In the genomic region with DNA sequence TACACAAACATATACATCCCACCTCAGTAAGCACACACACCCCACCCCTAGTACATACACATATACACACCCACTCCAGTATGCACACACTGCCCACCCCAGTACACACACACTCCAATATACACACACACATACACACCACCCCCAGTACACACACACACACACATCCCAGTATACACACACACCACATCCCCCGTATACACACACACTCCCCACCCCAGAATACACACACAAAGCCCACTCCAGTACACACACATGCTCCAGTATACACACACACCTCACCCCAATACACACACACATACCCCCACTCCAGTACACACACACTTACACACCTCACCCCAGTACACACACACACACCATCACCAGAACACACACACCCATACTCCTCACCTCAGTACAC, we compare ENCODE assay signal across 1 cellular context.
TF ChIP-seq lines count a peak whose summit lies in the region.

No MANE protein-coding gene starts in this region.

TF ChIP-seq in H1, 55 proteins besides CTCF, POLR2A, EP300 and RAD21:
- TF ChIP-seq SUZ12 (IDR thresholded peaks at IDR 0.05; ENCODE audit: low read length) (no peak), RBBP5 (IDR thresholded peaks at IDR 0.05; ENCODE audit: borderline replicate concordance, low read depth, low read length) (no peak), RFX5 (IDR thresholded peaks at IDR 0.05; ENCODE audit: borderline replicate concordance, low read depth, low read length) (no peak), BRCA1 (IDR thresholded peaks at IDR 0.05; ENCODE audit: low read depth, low read length) (no peak), PHF8 (conservative IDR thresholded peaks at IDR 0.05; ENCODE audit: low read depth, low read length) (no peak), CBX5 (IDR thresholded peaks at IDR 0.05; ENCODE audit: low read depth, low read length) (no peak), SIN3A (conservative IDR thresholded peaks at IDR 0.05 in 1 of 2, IDR thresholded peaks at IDR 0.05 in 1 of 2; ENCODE audit: low read depth in 1 of 2, low read length in 2 of 2) (no peak), TAF7 (optimal IDR thresholded peaks at IDR 0.05; ENCODE audit: borderline replicate concordance, low read depth, low read length) (no peak), SP4 (IDR thresholded peaks at IDR 0.05; ENCODE audit: low read length) (no peak), RXRA (IDR thresholded peaks at IDR 0.05; ENCODE audit: insufficient read depth, low read depth, low read length) (no peak), ZNF274 (IDR thresholded peaks at IDR 0.05; ENCODE audit: borderline replicate concordance, extremely low read depth, low read length) (no peak), CHD2 (IDR thresholded peaks at IDR 0.05; ENCODE audit: low read length) (no peak), BACH1 (IDR thresholded peaks at IDR 0.05; ENCODE audit: low read length) (no peak), HDAC2 (IDR thresholded peaks at IDR 0.05; ENCODE audit: borderline replicate concordance in 1 of 2, low read depth in 2 of 2, low read length in 2 of 2) (no peak), TEAD4 (IDR thresholded peaks at IDR 0.05; ENCODE audit: low read depth, low read length) (no peak)
- TF ChIP-seq, protein P1, sequence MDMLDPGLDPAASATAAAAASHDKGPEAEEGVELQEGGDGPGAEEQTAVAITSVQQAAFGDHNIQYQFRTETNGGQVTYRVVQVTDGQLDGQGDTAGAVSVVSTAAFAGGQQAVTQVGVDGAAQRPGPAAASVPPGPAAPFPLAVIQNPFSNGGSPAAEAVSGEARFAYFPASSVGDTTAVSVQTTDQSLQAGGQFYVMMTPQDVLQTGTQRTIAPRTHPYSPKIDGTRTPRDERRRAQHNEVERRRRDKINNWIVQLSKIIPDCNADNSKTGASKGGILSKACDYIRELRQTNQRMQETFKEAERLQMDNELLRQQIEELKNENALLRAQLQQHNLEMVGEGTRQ (IDR thresholded peaks at IDR 0.05; ENCODE audit: low read length) = no peak
- TF ChIP-seq, protein P2, sequence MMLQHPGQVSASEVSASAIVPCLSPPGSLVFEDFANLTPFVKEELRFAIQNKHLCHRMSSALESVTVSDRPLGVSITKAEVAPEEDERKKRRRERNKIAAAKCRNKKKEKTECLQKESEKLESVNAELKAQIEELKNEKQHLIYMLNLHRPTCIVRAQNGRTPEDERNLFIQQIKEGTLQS (IDR thresholded peaks at IDR 0.05; ENCODE audit: insufficient read depth, low read depth, low read length) = no peak
- TF ChIP-seq, protein P3, sequence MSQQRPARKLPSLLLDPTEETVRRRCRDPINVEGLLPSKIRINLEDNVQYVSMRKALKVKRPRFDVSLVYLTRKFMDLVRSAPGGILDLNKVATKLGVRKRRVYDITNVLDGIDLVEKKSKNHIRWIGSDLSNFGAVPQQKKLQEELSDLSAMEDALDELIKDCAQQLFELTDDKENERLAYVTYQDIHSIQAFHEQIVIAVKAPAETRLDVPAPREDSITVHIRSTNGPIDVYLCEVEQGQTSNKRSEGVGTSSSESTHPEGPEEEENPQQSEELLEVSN (IDR thresholded peaks at IDR 0.05) = no peak
- TF ChIP-seq, protein P4, sequence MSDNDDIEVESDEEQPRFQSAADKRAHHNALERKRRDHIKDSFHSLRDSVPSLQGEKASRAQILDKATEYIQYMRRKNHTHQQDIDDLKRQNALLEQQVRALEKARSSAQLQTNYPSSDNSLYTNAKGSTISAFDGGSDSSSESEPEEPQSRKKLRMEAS (IDR thresholded peaks at IDR 0.05) = no peak
